In the genomic region with DNA sequence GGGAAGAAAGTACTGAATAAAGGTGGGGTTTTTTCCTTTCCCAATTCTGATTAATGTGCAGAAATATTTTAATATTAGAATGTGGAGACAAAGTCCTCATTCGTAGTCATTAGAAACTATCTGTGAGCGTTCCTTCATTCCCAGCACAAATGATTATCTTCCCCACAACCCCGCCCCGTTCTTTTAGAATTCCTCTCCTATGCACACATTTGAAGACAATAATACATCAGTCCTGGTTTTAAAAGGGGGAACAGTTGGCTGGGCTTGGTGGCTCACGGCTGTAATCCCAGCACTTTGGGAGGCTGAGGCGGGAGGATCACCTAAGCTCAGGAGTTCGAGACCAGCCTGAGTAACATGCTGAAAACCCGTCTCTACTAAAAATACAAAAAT, we compare ENCODE assay signal across 8 cellular contexts. TPM values are rescaled to one million over a fixed set of nuclear protein-coding genes. Genes with fewer than 3 reads are reported as not detected.
DNase-seq lines count a peak whose midpoint lies in the region; ATAC-seq and TF ChIP-seq lines count a peak whose summit lies in the region.

No MANE protein-coding gene starts in this region.

- BruUV-seq in PC-3 (replicated peaks; lab: Mats Ljungman, UMichigan) = no TSS peak

- H3K4me3 ChIP-seq in PC-3 (ENCODE audit: low read length) (peak overlapping the region; percentile 97), esophagus (ENCODE audit: low read depth in 1 of 2, low read length in 2 of 2) (peak overlapping the region; percentile 95 to 96)

- peak overlapping the region; percentile 90 for H3K4me2 ChIP-seq in PC-3 (ENCODE audit: low read length)

- peak overlapping the region; percentile 96 for H3K4me3 Mint-ChIP-seq in progenitor cell of endocrine pancreas (ENCODE audit: low read depth)

- intact Hi-C loops in PC-3 (cut with micrococcal nuclease) = loop anchor here (10.0 kb wide), 1 partner anchor 323 kb away; no protein-coding TSS in a partner anchor

- ATAC-seq in PC-3 (no peak), GM21737 (IDR thresholded peaks at IDR 0.05; ENCODE audit: unreplicated experiment) (no peak), HG03354 (IDR thresholded peaks at IDR 0.05; ENCODE audit: poor library complexity, severe bottlenecking, unreplicated experiment) (no peak), omental fat pad (ENCODE audit: low FRiP score) (no peak)

- H3K27ac ChIP-seq in PC-3 (ENCODE audit: low read length) (peak overlapping the region; percentile 76; the same call in 1 of the 2 replicates), esophagus (ENCODE audit: low read depth in 2 of 2, low read length in 1 of 2) (peak overlapping the region; percentile 99)

- in situ Hi-C loops in G401 (cut with HindIII; ENCODE audit: low sequenced_read_pairs) = no loop called here

- H3K9me3 ChIP-seq in PC-3 (ENCODE audit: low read length) (no peaks in the 10 kb centered on the region), esophagus (ENCODE audit: control insufficient read depth in 2 of 2, insufficient read depth in 1 of 2, low read depth in 1 of 2, low read length in 1 of 2) (no peaks in the 10 kb centered on the region)

- WGBS in esophagus, 2 donors = 22 to 34% methylated on average over 8 of the region's 8 CpGs

- H3K4me1 Mint-ChIP-seq in progenitor cell of endocrine pancreas (ENCODE audit: low read depth) = peaks cover 8% of the 10 kb centered on the region

- H4K20me1 ChIP-seq in PC-3 (ENCODE audit: low read length) = peaks cover 13% of the 10 kb centered on the region

- no peaks in the 10 kb centered on the region for H3K9me3 Mint-ChIP-seq in progenitor cell of endocrine pancreas (ENCODE audit: low read depth)

- H3F3A ChIP-seq in PC-3 (ENCODE audit: low read length, unreplicated experiment) = peaks cover 3% of the 10 kb centered on the region

- H3K79me2 ChIP-seq in PC-3 (ENCODE audit: low read length) = peaks cover 42% of the 10 kb centered on the region

- H3K36me3 ChIP-seq in PC-3 (ENCODE audit: low read depth, low read length) (peaks cover 6% of the 10 kb centered on the region), esophagus (ENCODE audit: control insufficient read depth in 2 of 2, insufficient read depth in 2 of 2, low read length in 1 of 2) (no peaks in the 10 kb centered on the region)

- peak; percentile 3 for DNase-seq in G401 (ENCODE audit: low spot score)
- DNase-seq in PC-3 = peak; percentile 27
- no peak for DNase-seq in progenitor cell of endocrine pancreas (ENCODE audit: low spot score, unreplicated experiment)
- no peak for DNase-seq in iPS-NIHi11 (ENCODE audit: low spot score)
- no peak for DNase-seq in omental fat pad (ENCODE audit: low spot score)

- H2AFZ ChIP-seq in PC-3 (ENCODE audit: low read length) = peak overlapping the region; percentile 94; the same call in 1 of the 2 replicates

- H3K4me1 ChIP-seq in PC-3 (ENCODE audit: insufficient read depth, low read length) = peaks cover 18% of the 10 kb centered on the region
- H3K4me1 ChIP-seq in esophagus (ENCODE audit: control insufficient read depth in 2 of 2, insufficient read depth in 2 of 2, low read length in 1 of 2) = no peaks in the 10 kb centered on the region

- peak overlapping the region; percentile 98 for H3K27ac Mint-ChIP-seq in progenitor cell of endocrine pancreas

- H3K27me3 ChIP-seq in PC-3 (ENCODE audit: low read length) (no peaks in the 10 kb centered on the region), esophagus (ENCODE audit: control insufficient read depth in 1 of 2, insufficient read depth in 2 of 2, low read length in 2 of 2) (no peaks in the 10 kb centered on the region)

- CTCF ChIA-PET in PC-3 (lab: Charles Lee) = interaction anchor here (1.0 to 1.3 kb wide), 3 partner anchors 66 to 96 kb away, joined by 4 to 8 read pairs (median 5); partner anchors contain the start of gene MGST3

- peaks cover 6% of the 10 kb centered on the region for H3K27me3 Mint-ChIP-seq in progenitor cell of endocrine pancreas

- TF ChIP-seq CTCF in PC-3 (conservative IDR thresholded peaks at IDR 0.05; ENCODE audit: low read depth, low read length) (no peak), progenitor cell of endocrine pancreas (IDR thresholded peaks at IDR 0.05; ENCODE audit: unreplicated experiment) (no peak), omental fat pad (IDR thresholded peaks at IDR 0.05) (no peak)

- peak overlapping the region; percentile 88 for H3K9ac ChIP-seq in PC-3 (ENCODE audit: low read length)

- no peaks in the 10 kb centered on the region for H3K9me2 ChIP-seq in PC-3 (replicated peaks; ENCODE audit: low read length)

- POLR2A ChIA-PET in PC-3 (lab: Charles Lee; ENCODE audit: unreplicated experiment) = interaction anchor here (0.5 to 1.2 kb wide), 6 partner anchors 11 to 101 kb away, joined by 3 to 5 read pairs (median 4); partner anchors contain the start of gene TMCO1

- H3K36me3 Mint-ChIP-seq in progenitor cell of endocrine pancreas (ENCODE audit: insufficient read depth) = peaks cover 7% of the 10 kb centered on the region

RNA-seq across cellular contexts. Expression of gene ALDH9A1, which starts 0.9 kb away (rescaled TPM):
- 102 and 132 TPM in 2 replicates for total RNA-seq in G401 (2014; rRNA removed; shearing (Covaris generic))
- total RNA-seq in PC-3 (2014; rRNA removed) (58.8 and 78.0 TPM in 2 replicates), progenitor cell of endocrine pancreas (37.3 and 39.0 TPM in 2 replicates), omental fat pad (100 to 1,000 TPM in 3 of 4 donors, 10 to 100 TPM in 1; 66.5 to 176 (median 131) TPM)
- 100 to 1,000 TPM in 1 of 2 donors, 10 to 100 TPM in 1; 60.4 to 113 TPM for polyA plus RNA-seq in esophagus

Comparison
In these comparisons a context has a peak if more than half of its experiments do, and no peak if none do; other contexts are left out.
1. DNase-seq: peak in G401 (single experiment) and PC-3 (single experiment); none in progenitor cell of endocrine pancreas (single experiment), iPS-NIHi11 (single experiment) and omental fat pad (single experiment).